ENCODE assay signal across 24 cellular contexts in genomic region chr5:172224996-172225395, GRCh38. TPM values are rescaled to one million over a fixed set of nuclear protein-coding genes. Genes with fewer than 3 reads are reported as not detected.
A peak's percentile ranks its signal among the peaks of the same experiment; 100 is the strongest.
DNase-seq lines count a peak whose midpoint lies in the region; ATAC-seq, FAIRE-seq and TF ChIP-seq lines count a peak whose summit lies in the region.
"Had no signal": no experiment of that assay in that cellular context is flagged by ENCODE, and none has a peak within 500 bp of the region (broad histone marks: within the 10 kb centered on the region; RNA-seq: fewer than 3 reads in every experiment).

No MANE protein-coding gene starts in this region.

- no peaks in the 10 kb centered on the region for H3K27me3 ChIP-seq in MM.1S (replicated peaks; ENCODE audit: insufficient read depth, low read length)
- H3K27me3 ChIP-seq: gastrocnemius medialis, pancreas had no signal

- peak overlapping the region; percentile 25; the same call in 1 of the 2 replicates for H3K9ac ChIP-seq in MM.1S (ENCODE audit: low read length)
- H3K9ac ChIP-seq: KMS-11 had no signal

- peak; percentile 4 for ATAC-seq in activated CD8-positive, alpha-beta T cell treated with anti-CD3 and anti-CD28 coated beads for 36 hours
- no peak for ATAC-seq in activated CD8-positive, alpha-beta T cell treated with anti-CD3 and anti-CD28 coated beads, Interleukin-2, amount 10 ng/mL, durations not matched to agents 7 days and 5 days
- ATAC-seq: esophagus mucosa, gastrocnemius medialis, pancreas, sciatic nerve had no signal

- DNase-seq in activated CD8-positive, alpha-beta T cell treated with anti-CD3 and anti-CD28 coated beads for 36 hours, result no peak
- no peak for DNase-seq in activated CD8-positive, alpha-beta T cell treated with anti-CD3 and anti-CD28 coated beads, Interleukin-2, amount 10 ng/mL, durations not matched to agents 7 days and 5 days
- DNase-seq in MM.1S (peak; percentile 13), pons (ENCODE audit: low spot score) (peak; percentile 12), NCI-H1092 (lab: John Stamatoyannopoulos, UW) (no peak), H54 (ENCODE audit: insufficient read length, low spot score) (no peak), LoVo (ENCODE audit: low spot score) (no peak)
- DNase-seq: activated effector memory CD4-positive, alpha-beta T cell treated with anti-CD3 and anti-CD28 coated beads, Interleukin-2, amount 50 U/mL, for 16 hours; amniotic stem cell; effector CD8-positive, alpha-beta T cell; gastrocnemius medialis; NCI-H510A; pancreas had no signal

- CTCF ChIA-PET in activated CD8-positive, alpha-beta T cell treated with anti-CD3 and anti-CD28 coated beads for 36 hours (lab: Charles Lee), result interaction anchor here (1.0 to 1.6 kb wide), 4 partner anchors 13 to 68 kb away, joined by 3 to 4 read pairs (median 3); partner anchors contain the start of genes STK10 and UBTD2
- CTCF ChIA-PET in activated CD8-positive, alpha-beta T cell treated with anti-CD3 and anti-CD28 coated beads, Interleukin-2, amount 10 ng/mL, durations not matched to agents 7 days and 5 days (lab: Charles Lee), result interaction anchor here (1.0 to 1.2 kb wide), 2 partner anchors 38 to 58 kb away, joined by 3 read pairs; no protein-coding TSS in a partner anchor

- H3K4me1 Mint-ChIP-seq in activated CD8-positive, alpha-beta T cell treated with anti-CD3 and anti-CD28 coated beads for 36 hours (ENCODE audit: low read depth), result peaks cover 34% of the 10 kb centered on the region
- peaks cover 28% of the 10 kb centered on the region for H3K4me1 Mint-ChIP-seq in activated CD8-positive, alpha-beta T cell treated with anti-CD3 and anti-CD28 coated beads, Interleukin-2, amount 10 ng/mL, durations not matched to agents 7 days and 5 days (ENCODE audit: low read depth)
- H3K4me1 Mint-ChIP-seq in brain, result peaks cover 14% of the 10 kb centered on the region

- peaks cover 45% of the 10 kb centered on the region for H3K36me3 Mint-ChIP-seq in activated CD8-positive, alpha-beta T cell treated with anti-CD3 and anti-CD28 coated beads for 36 hours (ENCODE audit: low read depth)
- peaks cover 50% of the 10 kb centered on the region for H3K36me3 Mint-ChIP-seq in activated CD8-positive, alpha-beta T cell treated with anti-CD3 and anti-CD28 coated beads, Interleukin-2, amount 10 ng/mL, durations not matched to agents 7 days and 5 days (ENCODE audit: low read depth)
- peaks cover 89% of the 10 kb centered on the region for H3K36me3 Mint-ChIP-seq in brain

- peaks cover 16% of the 10 kb centered on the region for H3F3A ChIP-seq in MM.1S (ENCODE audit: insufficient read depth, low read length)

- TF ChIP-seq CTCF in activated CD8-positive, alpha-beta T cell treated with anti-CD3 and anti-CD28 coated beads for 36 hours (IDR thresholded peaks at IDR 0.05), result no peak
- TF ChIP-seq CTCF in MM.1S (IDR thresholded peaks at IDR 0.05; ENCODE audit: low read length) (no peak), brain (conservative IDR thresholded peaks at IDR 0.05) (no peak)

- peak overlapping the region; percentile 34; the same call in 1 of the 2 replicates for H3K4me2 ChIP-seq in MM.1S (ENCODE audit: low read depth, low read length)
- H3K4me2 ChIP-seq: KMS-11 had no signal

- peak overlapping the region; percentile 32 for H3K27ac Mint-ChIP-seq in activated CD8-positive, alpha-beta T cell treated with anti-CD3 and anti-CD28 coated beads for 36 hours
- no peak overlapping the region for H3K27ac Mint-ChIP-seq in activated CD8-positive, alpha-beta T cell treated with anti-CD3 and anti-CD28 coated beads, Interleukin-2, amount 10 ng/mL, durations not matched to agents 7 days and 5 days
- peak overlapping the region in 4 of 5 experiments; percentile 23 to 73 (median 69) for H3K27ac Mint-ChIP-seq in brain

- H3K4me1 ChIP-seq in MM.1S (ENCODE audit: low read length), result peaks cover 21% of the 10 kb centered on the region
- H3K4me1 ChIP-seq: gastrocnemius medialis, pancreas had no signal

- peak overlapping the region; percentile 48; the same call in 1 of the 2 replicates for H2AFZ ChIP-seq in MM.1S (ENCODE audit: low read length)

- 0 out of 2 replicates have a peak, but pooled peaks cover 2% of the 10 kb centered on the region for H3K79me2 ChIP-seq in MM.1S (ENCODE audit: low read length)

- H3K9me2 ChIP-seq in MM.1S (replicated peaks; ENCODE audit: insufficient read depth, low read length), result no peaks in the 10 kb centered on the region

- H3K27me3 Mint-ChIP-seq in activated CD8-positive, alpha-beta T cell treated with anti-CD3 and anti-CD28 coated beads for 36 hours, result no peaks in the 10 kb centered on the region
- H3K27me3 Mint-ChIP-seq in activated CD8-positive, alpha-beta T cell treated with anti-CD3 and anti-CD28 coated beads, Interleukin-2, amount 10 ng/mL, durations not matched to agents 7 days and 5 days (ENCODE audit: low read depth), result no peaks in the 10 kb centered on the region
- H3K27me3 Mint-ChIP-seq in brain, result no peaks in the 10 kb centered on the region
- H3K27me3 Mint-ChIP-seq: activated CD8-positive, alpha-beta memory T cell treated with anti-CD3 and anti-CD28 coated beads, Interleukin-2, amount 10 ng/mL, durations not matched to agents 7 days and 5 days had no signal

- no peaks in the 10 kb centered on the region for H3K36me3 ChIP-seq in MM.1S (replicated peaks; ENCODE audit: insufficient read depth, low read length)
- H3K36me3 ChIP-seq: gastrocnemius medialis, pancreas had no signal

- no peak for FAIRE-seq in H54 (lab: Jason Lieb, UNC)
- FAIRE-seq: H1, keratinocyte, pancreas had no signal

- peak overlapping the region; percentile 60; the same call in 1 of the 2 replicates for H3K27ac ChIP-seq in MM.1S (ENCODE audit: low read length)
- H3K27ac ChIP-seq: gastrocnemius medialis, KMS-11, pancreas had no signal

- H3K9me3 Mint-ChIP-seq in activated CD8-positive, alpha-beta T cell treated with anti-CD3 and anti-CD28 coated beads for 36 hours, result no peaks in the 10 kb centered on the region
- H3K9me3 Mint-ChIP-seq in activated CD8-positive, alpha-beta T cell treated with anti-CD3 and anti-CD28 coated beads, Interleukin-2, amount 10 ng/mL, durations not matched to agents 7 days and 5 days (ENCODE audit: insufficient read depth), result no peaks in the 10 kb centered on the region
- peaks cover 8 to 18% (median 10%) of the 10 kb centered on the region in 5 experiments for H3K9me3 Mint-ChIP-seq in brain

- no peaks in the 10 kb centered on the region for H3K9me3 ChIP-seq in MM.1S (replicated peaks; ENCODE audit: insufficient read depth, low read length)
- H3K9me3 ChIP-seq: gastrocnemius medialis, pancreas had no signal

- H4K20me1 ChIP-seq in MM.1S (ENCODE audit: insufficient read depth, low read length), result no peaks in the 10 kb centered on the region

- POLR2A ChIA-PET in activated CD8-positive, alpha-beta T cell treated with anti-CD3 and anti-CD28 coated beads for 36 hours (lab: Charles Lee), result interaction anchor here (0.9 to 1.1 kb wide), 2 partner anchors 16 to 114 kb away, joined by 3 read pairs; no protein-coding TSS in a partner anchor
- POLR2A ChIA-PET in activated CD8-positive, alpha-beta T cell treated with anti-CD3 and anti-CD28 coated beads, Interleukin-2, amount 10 ng/mL, durations not matched to agents 7 days and 5 days (lab: Charles Lee), result interaction anchor here (1.2 kb wide), 1 partner anchor 9 kb away, joined by 3 read pairs; no protein-coding TSS in a partner anchor

- no peak for TF ChIP-seq POLR2A in H54 (IDR thresholded peaks at IDR 0.05; ENCODE audit: low read depth, low read length)

- H3K4me3 ChIP-seq in MM.1S (ENCODE audit: low read length), result no peak overlapping the region
- H3K4me3 ChIP-seq: gastrocnemius medialis, lung, pancreas had no signal

- intact Hi-C loops in activated CD8-positive, alpha-beta T cell treated with anti-CD3 and anti-CD28 coated beads for 36 hours (cut with micrococcal nuclease), result loop anchor here (2.0 kb wide), 1 partner anchor 50 kb away; no protein-coding TSS in a partner anchor

- H3K4me3 Mint-ChIP-seq in activated CD8-positive, alpha-beta T cell treated with anti-CD3 and anti-CD28 coated beads for 36 hours, result no peak overlapping the region
- H3K4me3 Mint-ChIP-seq in activated CD8-positive, alpha-beta T cell treated with anti-CD3 and anti-CD28 coated beads, Interleukin-2, amount 10 ng/mL, durations not matched to agents 7 days and 5 days, result no peak overlapping the region
- peak overlapping the region in 1 of 5 experiments; percentile 4 for H3K4me3 Mint-ChIP-seq in brain
- H3K4me3 Mint-ChIP-seq: CD14-positive monocyte had no signal

RNA-seq across cellular contexts. Expression of gene EFCAB9, which starts 31.0 kb away (rescaled TPM):
- not detected for total RNA-seq in activated CD8-positive, alpha-beta T cell treated with anti-CD3 and anti-CD28 coated beads for 36 hours
- total RNA-seq in activated CD8-positive, alpha-beta T cell treated with anti-CD3 and anti-CD28 coated beads, Interleukin-2, amount 10 ng/mL, durations not matched to agents 7 days and 5 days, result not detected
- not detected for polyA plus RNA-seq in brain (ENCODE audit: insufficient read depth, low read depth, low replicate concordance)
- total RNA-seq: activated CD8-positive, alpha-beta memory T cell treated with anti-CD3 and anti-CD28 coated beads, Interleukin-2, amount 10 ng/mL, durations not matched to agents 7 days and 5 days; esophagus mucosa; gastrocnemius medialis; H1; HT1080; lung; pancreas; sciatic nerve had no signal
- polyA plus RNA-seq: CD14-positive monocyte, H1, keratinocyte, lung, pancreas, thymus had no signal

RNA-seq across cellular contexts. Expression of gene STK10, which starts 37.0 kb away (rescaled TPM):
- total RNA-seq in activated CD8-positive, alpha-beta T cell treated with anti-CD3 and anti-CD28 coated beads for 36 hours, result 100 to 1,000 TPM; 142 to 143 TPM
- total RNA-seq in activated CD8-positive, alpha-beta T cell treated with anti-CD3 and anti-CD28 coated beads, Interleukin-2, amount 10 ng/mL, durations not matched to agents 7 days and 5 days, result 100 to 1,000 TPM; 294 to 299 TPM
- polyA plus RNA-seq in brain (ENCODE audit: insufficient read depth, low read depth, low replicate concordance), result 5.1 TPM

RNA-seq across cellular contexts. Expression of gene UBTD2, which starts 58.6 kb away (rescaled TPM):
- total RNA-seq in activated CD8-positive, alpha-beta T cell treated with anti-CD3 and anti-CD28 coated beads for 36 hours, result 1 to 10 TPM; 7.9 to 8.3 TPM
- total RNA-seq in activated CD8-positive, alpha-beta T cell treated with anti-CD3 and anti-CD28 coated beads, Interleukin-2, amount 10 ng/mL, durations not matched to agents 7 days and 5 days, result 10 to 100 TPM; 12.0 to 12.8 TPM
- polyA plus RNA-seq in brain (ENCODE audit: insufficient read depth, low read depth, low replicate concordance), result 11.3 TPM

Comparison
In these comparisons a context has a peak if more than half of its experiments do, and no peak if none do; other contexts are left out.
1. DNase-seq: peak in MM.1S (single experiment) and pons (single experiment); none in activated CD8-positive, alpha-beta T cell treated with anti-CD3 and anti-CD28 coated beads for 36 hours (single experiment), activated CD8-positive, alpha-beta T cell treated with anti-CD3 and anti-CD28 coated beads, Interleukin-2, amount 10 ng/mL, durations not matched to agents 7 days and 5 days (single experiment), NCI-H1092 (single experiment), H54 (single experiment) and LoVo (single experiment).